8 cellular contexts compared by ENCODE assay signal in genomic region chr19:1173845-1174809, GRCh38. TPM values are rescaled to one million over a fixed set of nuclear protein-coding genes. Genes with fewer than 3 reads are reported as not detected.
DNase-seq lines count a peak whose midpoint lies in the region; ATAC-seq and TF ChIP-seq lines count a peak whose summit lies in the region.

Gene SBNO2, minus strand, starts transcription at chr19:1174268. Its CDS starts 19,992 bp downstream, at chr19:1154276.

- no peaks in the 10 kb centered on the region for H3K27me3 Mint-ChIP-seq in CD8-positive, alpha-beta memory T cell

- CTCF ChIA-PET in CD8-positive, alpha-beta memory T cell (lab: Charles Lee) = interaction anchor here (2.9 kb wide), 1 partner anchor 18 kb away, joined by 17 read pairs; no protein-coding TSS in a partner anchor

- no peaks in the 10 kb centered on the region for H3K9me3 Mint-ChIP-seq in CD8-positive, alpha-beta memory T cell

- no peaks in the 10 kb centered on the region for H4K20me1 ChIP-seq in GM23248 (ENCODE audit: insufficient read depth)

- peak; percentile 81 to 90 (median 85) for DNase-seq in CD8-positive, alpha-beta memory T cell
- peak; percentile 94 for DNase-seq in GM23248
- peak; percentile 81 for DNase-seq in NCI-H1092 (lab: John Stamatoyannopoulos, UW)
- DNase-seq in T follicular helper cell (ENCODE audit: low read depth) = peak; percentile 80
- peak; percentile 81 for DNase-seq in activated naive CD8-positive, alpha-beta T cell treated with anti-CD3 and anti-CD28 coated beads, Interleukin-2, amount 50 U/mL, for 16 hours (ENCODE audit: low read depth, low spot score)
- peak; percentile 96 for DNase-seq in Right ventricle myocardium inferior (ENCODE audit: missing footprints)
- peak; percentile 78 to 80 for DNase-seq in thyroid gland

- no peaks in the 10 kb centered on the region for H3K9me2 ChIP-seq in GM23248 (ENCODE audit: insufficient read depth)

- peaks cover 22% of the 10 kb centered on the region for H3F3A ChIP-seq in GM23248 (ENCODE audit: insufficient read depth)

- peak within 1 kb of the TSS; percentile 79 for H3K27ac ChIP-seq in CD8-positive, alpha-beta memory T cell (ENCODE audit: low read depth, low read length)
- H3K27ac ChIP-seq in GM23248 (peak within 1 kb of the TSS; percentile 83), parathyroid adenoma (peak within 1 kb of the TSS; percentile 89), thyroid gland (peak within 1 kb of the TSS; percentile 84 to 94 (median 92))

- intact Hi-C loops in Right ventricle myocardium inferior (cut with DNase I) (loop anchor here (5.0 kb wide), 1 partner anchor 42 kb away; no protein-coding TSS in a partner anchor), thyroid gland (cut with DNase I) (no loop called here)

- whole genome bisulfite sequencing in GM23248 (ENCODE audit: low coverage in 1 of 2, low lambda C conversion rate in 2 of 2, missing lambda C conversion rate in 2 of 2), 2 experiments = 22 to 45% methylated on average over 24 to 52 of the region's 84 CpGs
- WGBS in thyroid gland, 2 donors = 33 to 39% methylated on average over 20 to 22 of the region's 84 CpGs

- H3K4me1 ChIP-seq in CD8-positive, alpha-beta memory T cell (ENCODE audit: insufficient read depth, low read length) = peaks cover 4% of the 10 kb centered on the region
- H3K4me1 ChIP-seq in GM23248 (ENCODE audit: insufficient read depth) = peaks cover 33% of the 10 kb centered on the region
- peaks cover 6% of the 10 kb centered on the region for H3K4me1 ChIP-seq in parathyroid adenoma
- H3K4me1 ChIP-seq in thyroid gland = peaks cover 51 to 60% of the 10 kb centered on the region in 2 donors

- H3K4me3 ChIP-seq in CD8-positive, alpha-beta memory T cell (ENCODE audit: low read length) = peak within 1 kb of the TSS; percentile 79
- H3K4me3 ChIP-seq in GM23248 = peak within 1 kb of the TSS; percentile 86
- peak within 1 kb of the TSS; percentile 79 for H3K4me3 ChIP-seq in parathyroid adenoma (ENCODE audit: low read depth, low read length)
- H3K4me3 ChIP-seq in thyroid gland (replicated peaks in 1 of 3) = peak within 1 kb of the TSS; percentile 66 to 87 (median 78)

- in situ Hi-C loops in GM23248 (cut with MboI) = no loop called here

- H3K9me3 ChIP-seq in CD8-positive, alpha-beta memory T cell (ENCODE audit: low read length) = no peaks in the 10 kb centered on the region
- no peaks in the 10 kb centered on the region for H3K9me3 ChIP-seq in GM23248 (ENCODE audit: low read depth)
- H3K9me3 ChIP-seq in parathyroid adenoma (ENCODE audit: control insufficient read depth, low read length) = no peaks in the 10 kb centered on the region
- H3K9me3 ChIP-seq in thyroid gland = no peaks in the 10 kb centered on the region

- TF ChIP-seq POLR2A in thyroid gland (IDR thresholded peaks at IDR 0.05) = peak in 1 of 2 donors; percentile 88

- H3K4me3 Mint-ChIP-seq in CD8-positive, alpha-beta memory T cell = peak within 1 kb of the TSS; percentile 87 to 95 (median 91)

- peaks cover 50% of the 10 kb centered on the region for H3K79me2 ChIP-seq in GM23248 (ENCODE audit: insufficient read depth)
- peaks cover 22% of the 10 kb centered on the region for H3K79me2 ChIP-seq in parathyroid adenoma

- H3K9ac ChIP-seq in GM23248 (peak within 1 kb of the TSS; percentile 96), parathyroid adenoma (peak within 1 kb of the TSS; percentile 89)

- peaks cover 0 to 15% (median 0%) of the 10 kb centered on the region in 3 donors for H3K36me3 Mint-ChIP-seq in CD8-positive, alpha-beta memory T cell

- POLR2A ChIA-PET in CD8-positive, alpha-beta memory T cell (lab: Charles Lee) = interaction anchor here (0.5 to 1.4 kb wide), 5 partner anchors 18 to 95 kb away, joined by 3 to 5 read pairs (median 3); no protein-coding TSS in a partner anchor

- H3K36me3 ChIP-seq in CD8-positive, alpha-beta memory T cell (ENCODE audit: insufficient read depth, low read length) = no peaks in the 10 kb centered on the region
- no peaks in the 10 kb centered on the region for H3K36me3 ChIP-seq in GM23248 (ENCODE audit: low read depth)
- H3K36me3 ChIP-seq in parathyroid adenoma (ENCODE audit: control insufficient read depth, insufficient read depth, low read length) = no peaks in the 10 kb centered on the region
- no peaks in the 10 kb centered on the region for H3K36me3 ChIP-seq in thyroid gland

- H3K27ac Mint-ChIP-seq in CD8-positive, alpha-beta memory T cell = peak within 1 kb of the TSS; percentile 85 to 97 (median 94)

- H3K27me3 ChIP-seq in CD8-positive, alpha-beta memory T cell (ENCODE audit: insufficient read depth, low read length, poor library complexity, severe bottlenecking) = no peaks in the 10 kb centered on the region
- no peaks in the 10 kb centered on the region for H3K27me3 ChIP-seq in GM23248 (replicated peaks; ENCODE audit: insufficient read depth)
- H3K27me3 ChIP-seq in parathyroid adenoma (ENCODE audit: control insufficient read depth, insufficient read depth, low read length) = no peaks in the 10 kb centered on the region
- H3K27me3 ChIP-seq in thyroid gland = no peaks in the 10 kb centered on the region

- peak; percentile 83 for ATAC-seq in Right ventricle myocardium inferior

- no peak within 1 kb of the TSS; the same call in 1 of the 2 replicates for H2AFZ ChIP-seq in GM23248
- H2AFZ ChIP-seq in parathyroid adenoma = peak within 1 kb of the TSS; percentile 80

- TF ChIP-seq CTCF in parathyroid adenoma (IDR thresholded peaks at IDR 0.05) = no peak
- no peak for TF ChIP-seq CTCF in thyroid gland (IDR thresholded peaks at IDR 0.05)

- H3K4me1 Mint-ChIP-seq in CD8-positive, alpha-beta memory T cell = peaks cover 26 to 38% (median 27%) of the 10 kb centered on the region in 3 donors

- H3K4me2 ChIP-seq in GM23248 (ENCODE audit: unreplicated experiment) (peak within 1 kb of the TSS; percentile 92), parathyroid adenoma (ENCODE audit: low read length) (peak within 1 kb of the TSS; percentile 97)

RNA-seq across cellular contexts. Expression of gene SBNO2, which starts in this region (rescaled TPM):
- total RNA-seq in CD8-positive, alpha-beta memory T cell = 10 to 100 TPM; 59.0 to 61.0 TPM
- polyA plus RNA-seq in CD8-positive, alpha-beta memory T cell = 4.3 TPM
- total RNA-seq in GM23248 (2014; rRNA removed; shearing (Covaris generic)) = 64.5 and 70.4 TPM in 2 replicates
- polyA plus RNA-seq in GM23248 (2016; fragmentation: Nextera tagmentation; extraction: Ambion mirVana) = 7.5 and 11.9 TPM in 2 replicates
- 14.7 TPM for total RNA-seq in Right ventricle myocardium inferior
- 10 to 100 TPM; 22.8 to 69.0 (median 25.5) TPM for total RNA-seq in thyroid gland

Comparison
In these comparisons a context has a peak if more than half of its experiments do, and no peak if none do; other contexts are left out.
1. Peak in every context shown above with its lines: DNase-seq, ATAC-seq, H3K4me3 ChIP-seq and H3K27ac ChIP-seq.